In the genomic region with DNA sequence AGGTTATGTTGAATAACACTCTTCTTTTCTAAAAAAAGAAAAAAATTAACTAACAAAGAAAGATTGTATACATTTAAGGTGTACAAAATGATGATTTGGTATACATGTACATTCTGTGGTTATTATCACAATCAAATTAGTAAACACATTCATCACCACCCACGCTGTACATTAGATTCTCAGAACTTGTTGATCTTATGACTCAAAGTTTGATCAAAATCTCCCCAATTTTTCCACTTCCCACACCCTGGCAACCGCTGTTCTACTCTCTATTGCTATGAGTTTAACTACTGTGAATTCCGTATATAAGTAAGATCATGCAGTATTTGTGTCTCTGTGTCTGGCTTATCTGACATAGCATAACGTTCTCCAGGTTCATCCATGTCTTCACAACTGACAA, we compare ENCODE assay signal across 20 cellular contexts.
"Had no signal": no experiment of that assay in that cellular context is flagged by ENCODE, and none has a peak within 500 bp of the region (broad histone marks: within the 10 kb centered on the region; RNA-seq: fewer than 3 reads in every experiment).

No MANE protein-coding gene starts in this region.

- H3K36me3 ChIP-seq: heart right ventricle, neutrophil, right lobe of liver, spleen, tibial artery, upper lobe of left lung, vagina had no signal

- H3K27ac ChIP-seq: heart right ventricle, neutrophil, psoas muscle, right lobe of liver, spleen, tibial artery, upper lobe of left lung, vagina had no signal

- H3K4me3 ChIP-seq: heart right ventricle, mucosa of descending colon, psoas muscle, right lobe of liver, spleen, tibial artery, upper lobe of left lung, vagina had no signal

- H3K4me1 ChIP-seq: heart right ventricle, psoas muscle, right lobe of liver, spleen, tibial artery, upper lobe of left lung, vagina had no signal

- ATAC-seq: esophagus mucosa; heart right ventricle; mucosa of descending colon; naive thymus-derived CD8-positive, alpha-beta T cell; psoas muscle; right lobe of liver; stimulated activated memory B cell treated with anti-CD40 and anti-IgM and Interleukin-4, amounts not matched to agents 10 μg/mL and 1 μg/mL and 100 μg/mL, for 72 hours had no signal

- H3K27me3 ChIP-seq: heart right ventricle, neutrophil, right lobe of liver, spleen, tibial artery, upper lobe of left lung, vagina had no signal

- DNase-seq: dermis blood vessel endothelial cell; endodermal cell; heart right ventricle; hypothalamus; kidney glomerular epithelial cell; mucosa of descending colon; naive thymus-derived CD8-positive, alpha-beta T cell; psoas muscle; retina; right lobe of liver; spleen; stimulated activated CD4-positive, alpha-beta T cell treated with anti-CD3 and anti-CD28 coated beads, Interleukin-15, amount 100 ng/mL, for 24 hours; stimulated activated CD4-positive, alpha-beta T cell treated with anti-CD3 and anti-CD28 coated beads, Interleukin-1b, Interleukin-23, amount 100 ng/mL, for 48 hours; stimulated activated CD4-positive, alpha-beta T cell treated with anti-CD3 and anti-CD28 coated beads, Interleukin-4, amount 100 ng/mL, for 24 hours; tibial artery; upper lobe of left lung had no signal

- H3K9me3 ChIP-seq: mucosa of descending colon, neutrophil, psoas muscle, right lobe of liver, spleen, tibial artery, upper lobe of left lung, vagina had no signal
